In genomic region chrX:23773601-23774175, GRCh38 we compare ENCODE assay signal across 8 cellular contexts. TPM values are rescaled to one million over a fixed set of nuclear protein-coding genes. Genes with fewer than 3 reads are reported as not detected.
DNase-seq lines count a peak whose midpoint lies in the region; ATAC-seq and TF ChIP-seq lines count a peak whose summit lies in the region.

No MANE protein-coding gene starts in this region.

- no peaks in the 10 kb centered on the region for H3K4me1 ChIP-seq in skeletal muscle tissue (ENCODE audit: control insufficient read depth in 3 of 3, insufficient read depth in 3 of 3, low read length in 3 of 3)

- H3K36me3 Mint-ChIP-seq in activated T-cell treated with anti-CD3 and anti-CD28 coated beads, Interleukin-2, amount 50 U/mL, for 4 hours (ENCODE audit: insufficient read depth), result no peaks in the 10 kb centered on the region

- H3K4me3 Mint-ChIP-seq in activated T-cell treated with anti-CD3 and anti-CD28 coated beads, Interleukin-2, amount 50 U/mL, for 4 hours, result peak overlapping the region; percentile 50

- ATAC-seq in GM21515 (IDR thresholded peaks at IDR 0.05; ENCODE audit: unreplicated experiment), result peak; percentile 87
- peak; percentile 69 to 80 for ATAC-seq in activated T-cell treated with anti-CD3 and anti-CD28 coated beads, Interleukin-2, amount 50 U/mL, for 4 hours

- H3K27ac ChIP-seq in skeletal muscle tissue (ENCODE audit: low read depth, low read length) (peak overlapping the region; percentile 64), substantia nigra (ENCODE audit: low read depth, low read length, poor library complexity, severe bottlenecking) (no peak overlapping the region)

- H3K27me3 Mint-ChIP-seq in activated T-cell treated with anti-CD3 and anti-CD28 coated beads, Interleukin-2, amount 50 U/mL, for 4 hours (ENCODE audit: low read depth), result no peaks in the 10 kb centered on the region

- peaks cover 19% of the 10 kb centered on the region for H3K4me1 Mint-ChIP-seq in activated T-cell treated with anti-CD3 and anti-CD28 coated beads, Interleukin-2, amount 50 U/mL, for 4 hours (ENCODE audit: low read depth)

- H3K9me3 ChIP-seq in skeletal muscle tissue (ENCODE audit: control insufficient read depth in 3 of 3, low read length in 3 of 3), result no peaks in the 10 kb centered on the region

- TF ChIP-seq CTCF in GM10266 (IDR thresholded peaks at IDR 0.05; ENCODE audit: control insufficient read depth, insufficient read depth, low read depth, missing control alignments), result no peak

- peak; percentile 35 for DNase-seq in GM10266 (ENCODE audit: extremely low spot score)
- peak; percentile 25 to 35 for DNase-seq in Kasumi-1 (lab: John Stamatoyannopoulos, UW)
- peak; percentile 36 for DNase-seq in activated T-cell treated with anti-CD3 and anti-CD28 coated beads, Interleukin-2, amount 50 U/mL, for 4 hours
- no peak for DNase-seq in NK-92 treated with Interleukin-12 subunit alpha and Interleukin-12 subunit beta, amount 100 ng/mL, for 24 hours (lab: John Stamatoyannopoulos, UW)
- DNase-seq in middle frontal gyrus (ENCODE audit: extremely low spot score, low spot score), result no peak
- no peak for DNase-seq in substantia nigra (lab: John Stamatoyannopoulos, UW)

- H3K36me3 ChIP-seq in skeletal muscle tissue (ENCODE audit: control insufficient read depth in 3 of 3, insufficient read depth in 3 of 3, low read length in 3 of 3), result no peaks in the 10 kb centered on the region

- H3K4me3 ChIP-seq in skeletal muscle tissue (ENCODE audit: low read length in 3 of 3), result no peak overlapping the region

- no peaks in the 10 kb centered on the region for H3K9me3 Mint-ChIP-seq in activated T-cell treated with anti-CD3 and anti-CD28 coated beads, Interleukin-2, amount 50 U/mL, for 4 hours

- no peak overlapping the region for H3K9ac ChIP-seq in skeletal muscle tissue (ENCODE audit: low read depth in 1 of 3, low read length in 3 of 3)

- H3K27me3 ChIP-seq in skeletal muscle tissue (ENCODE audit: control insufficient read depth in 3 of 3, insufficient read depth in 3 of 3, low read length in 3 of 3), result no peaks in the 10 kb centered on the region

RNA-seq across cellular contexts. Expression of gene SAT1, which starts 9.3 kb away (rescaled TPM):
- total RNA-seq in activated T-cell treated with anti-CD3 and anti-CD28 coated beads, Interleukin-2, amount 50 U/mL, for 4 hours, result 10 to 100 TPM; 39.5 to 51.3 (median 45.9) TPM
- total RNA-seq in skeletal muscle tissue, result 26.1 TPM

RNA-seq across cellular contexts. Expression of gene ACOT9, which starts 30.6 kb away (rescaled TPM):
- 10 to 100 TPM; 20.8 to 28.0 (median 24.6) TPM for total RNA-seq in activated T-cell treated with anti-CD3 and anti-CD28 coated beads, Interleukin-2, amount 50 U/mL, for 4 hours
- total RNA-seq in skeletal muscle tissue, result 43.8 TPM

Comparison
In these comparisons a context has a peak if more than half of its experiments do, and no peak if none do; other contexts are left out.
1. DNase-seq: peak in GM10266 (single experiment), Kasumi-1 (2 of 2) and activated T-cell treated with anti-CD3 and anti-CD28 coated beads, Interleukin-2, amount 50 U/mL, for 4 hours (single experiment); none in NK-92 treated with Interleukin-12 subunit alpha and Interleukin-12 subunit beta, amount 100 ng/mL, for 24 hours (single experiment), middle frontal gyrus (single experiment) and substantia nigra (0 of 49).